8 cellular contexts compared by ENCODE assay signal in genomic region chr16:70433456-70434103, GRCh38. TPM values are rescaled to one million over a fixed set of nuclear protein-coding genes. Genes with fewer than 3 reads are reported as not detected.
DNase-seq lines count a peak whose midpoint lies in the region; ATAC-seq and TF ChIP-seq lines count a peak whose summit lies in the region.

No MANE protein-coding gene starts in this region.

- no peaks in the 10 kb centered on the region for H3K9me3 Mint-ChIP-seq in activated CD4-positive, alpha-beta T cell treated with anti-CD3 and anti-CD28 coated beads for 36 hours (ENCODE audit: low read depth)

- peaks cover 77% of the 10 kb centered on the region for H3K4me1 Mint-ChIP-seq in activated CD4-positive, alpha-beta T cell treated with anti-CD3 and anti-CD28 coated beads for 36 hours

- no peak overlapping the region for H2AFZ ChIP-seq in hepatocyte

- no peaks in the 10 kb centered on the region for H3K36me3 ChIP-seq in hepatocyte (replicated peaks; ENCODE audit: insufficient read depth, low read depth)
- H3K36me3 ChIP-seq in thoracic aorta: no peaks in the 10 kb centered on the region

- WGBS in adipose tissue, 3 donors: 30 to 63% (median 37%) methylated on average over 5 of the region's 5 CpGs
- WGBS in hepatocyte (ENCODE audit: low lambda C conversion rate, missing lambda C conversion rate): 67% methylated on average over 5 of the region's 5 CpGs

- H3K4me3 Mint-ChIP-seq in activated CD4-positive, alpha-beta T cell treated with anti-CD3 and anti-CD28 coated beads for 36 hours: no peak overlapping the region

- H3K4me3 ChIP-seq in hepatocyte (no peak overlapping the region), thoracic aorta (peak overlapping the region; percentile 8)

- H3K4me2 ChIP-seq in hepatocyte: peak overlapping the region; percentile 61

- H3K4me1 ChIP-seq in hepatocyte (ENCODE audit: insufficient read depth): peaks cover 78% of the 10 kb centered on the region
- H3K4me1 ChIP-seq in thoracic aorta (ENCODE audit: control insufficient read depth in 1 of 2, low read depth in 2 of 2): peaks cover 42 to 80% of the 10 kb centered on the region in 2 donors

- peaks cover 6% of the 10 kb centered on the region for H4K20me1 ChIP-seq in hepatocyte (ENCODE audit: insufficient read depth, poor library complexity, severe bottlenecking)

- H3K27ac Mint-ChIP-seq in activated CD4-positive, alpha-beta T cell treated with anti-CD3 and anti-CD28 coated beads for 36 hours: peak overlapping the region; percentile 27

- no peaks in the 10 kb centered on the region for H3K9me2 ChIP-seq in hepatocyte (replicated peaks; ENCODE audit: insufficient read depth)

- no peaks in the 10 kb centered on the region for H3K9me3 ChIP-seq in hepatocyte (ENCODE audit: low read depth)
- H3K9me3 ChIP-seq in thoracic aorta: no peaks in the 10 kb centered on the region

- no peaks in the 10 kb centered on the region for H3K27me3 Mint-ChIP-seq in activated CD4-positive, alpha-beta T cell treated with anti-CD3 and anti-CD28 coated beads for 36 hours

- intact Hi-C loops in activated CD4-positive, alpha-beta T cell treated with anti-CD3 and anti-CD28 coated beads for 36 hours (cut with DNase I, micrococcal nuclease): loop anchor here in 1 of 2 experiments (10.0 kb wide), 1 partner anchor 371 kb away; the partner anchor contains the start of gene VAC14

- POLR2A ChIA-PET in activated CD4-positive, alpha-beta T cell treated with anti-CD3 and anti-CD28 coated beads for 36 hours (lab: Charles Lee): interaction anchor here (0.6 to 1.3 kb wide), 2 partner anchors 52 to 301 kb away, joined by 5 read pairs; no protein-coding TSS in a partner anchor

- no peak for TF ChIP-seq CTCF in hepatocyte (IDR thresholded peaks at IDR 0.05; ENCODE audit: poor library complexity)
- TF ChIP-seq CTCF in thoracic aorta (IDR thresholded peaks at IDR 0.05): no peak

- CTCF ChIA-PET in activated CD4-positive, alpha-beta T cell treated with anti-CD3 and anti-CD28 coated beads for 36 hours (lab: Charles Lee): interaction anchor here (0.5 to 1.4 kb wide), 4 partner anchors 19 to 143 kb away, joined by 3 to 5 read pairs (median 3); no protein-coding TSS in a partner anchor

- no peak for DNase-seq in activated CD4-positive, alpha-beta T cell treated with anti-CD3 and anti-CD28 coated beads for 36 hours
- DNase-seq in activated CD4-positive, alpha-beta T cell treated with anti-CD3 and anti-CD28 coated beads for 48 hours: no peak
- DNase-seq in hepatocyte (ENCODE audit: low spot score) (peak; percentile 66), thoracic aorta (ENCODE audit: low spot score) (no peak), T1000 (lab: John Stamatoyannopoulos, UW) (no peak), COLO829 (ENCODE audit: low spot score) (no peak)

- no peak for ATAC-seq in activated CD4-positive, alpha-beta T cell treated with anti-CD3 and anti-CD28 coated beads for 36 hours
- ATAC-seq in thoracic aorta (ENCODE audit: insufficient number of reproducible peaks, low FRiP score, low read depth) (no peak), HG02973 (IDR thresholded peaks at IDR 0.05; ENCODE audit: unreplicated experiment) (no peak)

- peaks cover 87% of the 10 kb centered on the region for H3K79me2 ChIP-seq in hepatocyte

- H3K36me3 Mint-ChIP-seq in activated CD4-positive, alpha-beta T cell treated with anti-CD3 and anti-CD28 coated beads for 36 hours (ENCODE audit: low read depth): peaks cover 7% of the 10 kb centered on the region

- H3K27ac ChIP-seq in adipose tissue (ENCODE audit: low read depth, low read length) (peak overlapping the region; percentile 4), hepatocyte (peak overlapping the region; percentile 74), thoracic aorta (peak overlapping the region; percentile 48 to 58)

- H3K27me3 ChIP-seq in hepatocyte: no peaks in the 10 kb centered on the region
- no peaks in the 10 kb centered on the region for H3K27me3 ChIP-seq in thoracic aorta (replicated peaks; ENCODE audit: insufficient read depth)

RNA-seq across cellular contexts. Expression of gene ST3GAL2, which starts 5.3 kb away (rescaled TPM):
- total RNA-seq in activated CD4-positive, alpha-beta T cell treated with anti-CD3 and anti-CD28 coated beads for 36 hours: 10 to 100 TPM; 14.8 to 16.6 TPM
- polyA plus RNA-seq in adipose tissue (10 to 100 TPM in 2 of 3 donors, 1 to 10 TPM in 1; 3.3 to 11.9 (median 10.5) TPM), hepatocyte (20.8 and 25.6 TPM in 2 replicates)
- total RNA-seq in hepatocyte (24.2 and 29.2 TPM in 2 replicates), thoracic aorta (10 to 100 TPM; 21.0 to 28.4 TPM)

RNA-seq across cellular contexts. Expression of gene FCSK, which starts 20.8 kb away (rescaled TPM):
- 10 to 100 TPM; 10.3 to 13.4 TPM for total RNA-seq in activated CD4-positive, alpha-beta T cell treated with anti-CD3 and anti-CD28 coated beads for 36 hours
- polyA plus RNA-seq in adipose tissue (10 to 100 TPM in 1 of 3 donors, 1 to 10 TPM in 2; 5.4 to 10.3 (median 8.2) TPM), hepatocyte (12.1 and 15.7 TPM in 2 replicates)
- total RNA-seq in hepatocyte (13.3 and 25.9 TPM in 2 replicates), thoracic aorta (10 to 100 TPM; 16.1 to 20.4 TPM)

Comparison
In these comparisons a context has a peak if more than half of its experiments do, and no peak if none do; other contexts are left out.
1. H3K27ac ChIP-seq: peak in every context shown above with its lines; median percentile 74 in hepatocyte; 53 in thoracic aorta; 4 in adipose tissue.